Comparison of ENCODE assay signal across 8 cellular contexts in the genomic region with DNA sequence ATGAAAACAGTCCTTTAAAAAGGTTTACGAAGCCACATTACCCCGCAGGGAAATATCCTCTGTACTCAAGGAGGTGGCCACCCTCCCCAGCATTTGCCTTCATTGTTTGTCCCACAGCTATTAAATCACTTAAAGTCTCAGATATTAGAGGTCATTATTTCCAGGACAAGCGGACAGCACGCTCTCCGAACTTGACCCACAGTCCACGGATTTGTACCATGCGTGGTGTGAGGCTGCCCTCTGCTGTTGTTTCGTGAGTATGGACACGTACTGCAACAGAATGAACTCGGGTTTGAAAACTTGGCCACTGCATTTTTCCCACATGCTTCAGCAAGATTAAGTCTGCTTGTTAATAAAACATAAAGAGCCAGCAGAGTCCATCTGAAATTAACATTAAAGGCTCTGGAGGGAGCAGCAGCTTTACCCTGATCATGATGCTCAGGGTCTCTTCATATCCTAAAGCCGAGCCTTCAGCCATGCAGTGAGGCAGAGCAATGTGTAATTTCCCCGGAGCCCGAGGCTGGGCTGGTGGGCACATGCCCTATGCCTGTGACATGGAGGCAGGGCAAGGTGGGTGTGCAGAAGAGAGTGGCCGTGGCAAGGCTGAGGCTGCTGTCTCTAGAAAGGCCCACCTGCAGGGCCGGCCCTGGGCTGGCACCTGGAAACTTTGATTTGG. TPM values are rescaled to one million over a fixed set of nuclear protein-coding genes. Genes with fewer than 3 reads are reported as not detected.
DNase-seq lines count a peak whose midpoint lies in the region; ATAC-seq and TF ChIP-seq lines count a peak whose summit lies in the region.

No MANE protein-coding gene starts in this region.

- peaks cover 90% of the 10 kb centered on the region for H3K36me3 ChIP-seq in lower lobe of right lung

- DNase-seq in activated CD8-positive, alpha-beta memory T cell treated with anti-CD3 and anti-CD28 coated beads, Interleukin-2, amount 50 U/mL, for 48 hours = peak; percentile 54
- no peak for DNase-seq in activated CD8-positive, alpha-beta memory T cell treated with anti-CD3 and anti-CD28 coated beads, Interleukin-2, amount 50 U/mL, for 4 hours
- DNase-seq in NCI-H69 (lab: John Stamatoyannopoulos, UW) (peak; percentile 57), dedifferentiated amniotic fluid mesenchymal stem cell (ENCODE audit: extremely low spot score) (peak; percentile 31), lower lobe of right lung (no peak), NCI-H2107 (lab: John Stamatoyannopoulos, UW) (no peak)

- no peak overlapping the region for H3K4me3 ChIP-seq in lower lobe of right lung

- intact Hi-C loops in lower lobe of right lung (cut with DNase I) = no loop called here

- ATAC-seq in lower lobe of right lung (peak; percentile 67 to 72), GM18517 (IDR thresholded peaks at IDR 0.05; ENCODE audit: unreplicated experiment) (no peak), GM19035 (IDR thresholded peaks at IDR 0.05; ENCODE audit: unreplicated experiment) (no peak)

- no peak overlapping the region for H3K27ac ChIP-seq in lower lobe of right lung

- TF ChIP-seq CTCF in lower lobe of right lung (IDR thresholded peaks at IDR 0.05) = peak; percentile 73

- H3K27me3 ChIP-seq in lower lobe of right lung (ENCODE audit: low read depth) = no peaks in the 10 kb centered on the region

- no peaks in the 10 kb centered on the region for H3K4me1 ChIP-seq in lower lobe of right lung

- H3K9me3 ChIP-seq in lower lobe of right lung = no peaks in the 10 kb centered on the region

RNA-seq across cellular contexts. Expression of gene MEAK7, which starts 19.7 kb away (rescaled TPM):
- total RNA-seq in lower lobe of right lung = 13.0 TPM

Comparison
In these comparisons a context has a peak if more than half of its experiments do, and no peak if none do; other contexts are left out.
1. DNase-seq: peak in activated CD8-positive, alpha-beta memory T cell treated with anti-CD3 and anti-CD28 coated beads, Interleukin-2, amount 50 U/mL, for 48 hours (single experiment), NCI-H69 (single experiment) and dedifferentiated amniotic fluid mesenchymal stem cell (single experiment); none in activated CD8-positive, alpha-beta memory T cell treated with anti-CD3 and anti-CD28 coated beads, Interleukin-2, amount 50 U/mL, for 4 hours (single experiment), lower lobe of right lung (single experiment) and NCI-H2107 (single experiment).
2. ATAC-seq: peak in lower lobe of right lung (2 of 2); none in GM18517 (single experiment) and GM19035 (single experiment).